Comparison of ENCODE assay signal across 1 cellular context in the genomic region with DNA sequence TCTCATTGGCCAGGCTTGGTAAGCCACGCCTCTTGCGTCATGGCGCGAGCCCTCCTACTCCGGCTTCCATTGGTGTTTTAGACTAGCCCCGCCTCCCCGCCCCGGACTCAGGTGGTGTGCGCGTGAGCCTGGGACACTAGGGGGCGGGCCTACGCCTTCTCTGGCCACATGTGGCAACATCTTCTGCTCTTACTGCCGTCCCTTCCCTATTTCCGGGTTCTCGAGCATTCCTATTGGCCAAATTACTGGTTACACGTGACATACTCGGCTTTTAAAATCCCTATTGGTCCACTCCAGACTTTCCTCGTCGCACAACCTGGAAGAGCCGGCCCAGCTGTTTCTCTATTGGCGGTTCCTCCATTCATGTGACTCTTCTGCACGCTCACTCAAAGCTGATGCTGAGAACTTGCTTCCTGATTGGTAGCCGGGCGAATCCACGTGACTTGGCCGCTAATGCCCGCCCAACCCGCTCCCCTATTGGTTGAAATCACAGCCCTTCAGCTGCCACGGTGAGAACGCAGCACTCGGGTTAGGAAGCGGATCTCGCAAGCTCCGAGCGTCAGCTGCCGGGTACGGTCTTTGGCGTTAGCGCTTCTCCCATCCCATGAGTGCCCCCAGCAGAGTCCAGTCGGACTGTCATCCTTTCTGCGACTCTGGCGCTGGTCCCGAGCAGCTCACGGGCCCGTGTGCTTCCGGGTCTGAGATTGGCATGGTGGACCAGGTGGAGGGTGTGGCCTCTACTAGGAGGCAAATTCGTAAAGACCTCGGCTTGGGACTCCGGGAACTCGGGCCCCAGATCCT.
A peak's percentile ranks its signal among the peaks of the same experiment; 100 is the strongest.
TF ChIP-seq lines count a peak whose summit lies in the region.

A gene with protein sequence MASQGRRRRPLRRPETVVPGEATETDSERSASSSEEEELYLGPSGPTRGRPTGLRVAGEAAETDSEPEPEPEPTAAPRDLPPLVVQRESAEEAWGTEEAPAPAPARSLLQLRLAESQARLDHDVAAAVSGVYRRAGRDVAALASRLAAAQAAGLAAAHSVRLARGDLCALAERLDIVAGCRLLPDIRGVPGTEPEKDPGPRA (plus strand): TSS at position 523 of the 801 bp plus-strand sequence. CDS start 513 bp downstream, outside the sequence.

TF ChIP-seq in K562, 482 proteins besides CTCF, POLR2A, EP300 and RAD21 (continued from another document and continues in another):
- TF ChIP-seq, protein P1, sequence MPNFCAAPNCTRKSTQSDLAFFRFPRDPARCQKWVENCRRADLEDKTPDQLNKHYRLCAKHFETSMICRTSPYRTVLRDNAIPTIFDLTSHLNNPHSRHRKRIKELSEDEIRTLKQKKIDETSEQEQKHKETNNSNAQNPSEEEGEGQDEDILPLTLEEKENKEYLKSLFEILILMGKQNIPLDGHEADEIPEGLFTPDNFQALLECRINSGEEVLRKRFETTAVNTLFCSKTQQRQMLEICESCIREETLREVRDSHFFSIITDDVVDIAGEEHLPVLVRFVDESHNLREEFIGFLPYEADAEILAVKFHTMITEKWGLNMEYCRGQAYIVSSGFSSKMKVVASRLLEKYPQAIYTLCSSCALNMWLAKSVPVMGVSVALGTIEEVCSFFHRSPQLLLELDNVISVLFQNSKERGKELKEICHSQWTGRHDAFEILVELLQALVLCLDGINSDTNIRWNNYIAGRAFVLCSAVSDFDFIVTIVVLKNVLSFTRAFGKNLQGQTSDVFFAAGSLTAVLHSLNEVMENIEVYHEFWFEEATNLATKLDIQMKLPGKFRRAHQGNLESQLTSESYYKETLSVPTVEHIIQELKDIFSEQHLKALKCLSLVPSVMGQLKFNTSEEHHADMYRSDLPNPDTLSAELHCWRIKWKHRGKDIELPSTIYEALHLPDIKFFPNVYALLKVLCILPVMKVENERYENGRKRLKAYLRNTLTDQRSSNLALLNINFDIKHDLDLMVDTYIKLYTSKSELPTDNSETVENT (CRISPR knock-in tag; IDR thresholded peaks at IDR 0.05): no peak
- TF ChIP-seq CBFA2T2 (conservative IDR thresholded peaks at IDR 0.05): peak; percentile 80
- no peak for TF ChIP-seq PHB2 (IDR thresholded peaks at IDR 0.05; ENCODE audit: low read depth)
- TF ChIP-seq, protein P2, sequence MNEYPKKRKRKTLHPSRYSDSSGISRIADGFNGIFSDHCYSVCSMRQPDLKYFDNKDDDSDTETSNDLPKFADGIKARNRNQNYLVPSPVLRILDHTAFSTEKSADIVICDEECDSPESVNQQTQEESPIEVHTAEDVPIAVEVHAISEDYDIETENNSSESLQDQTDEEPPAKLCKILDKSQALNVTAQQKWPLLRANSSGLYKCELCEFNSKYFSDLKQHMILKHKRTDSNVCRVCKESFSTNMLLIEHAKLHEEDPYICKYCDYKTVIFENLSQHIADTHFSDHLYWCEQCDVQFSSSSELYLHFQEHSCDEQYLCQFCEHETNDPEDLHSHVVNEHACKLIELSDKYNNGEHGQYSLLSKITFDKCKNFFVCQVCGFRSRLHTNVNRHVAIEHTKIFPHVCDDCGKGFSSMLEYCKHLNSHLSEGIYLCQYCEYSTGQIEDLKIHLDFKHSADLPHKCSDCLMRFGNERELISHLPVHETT (CRISPR knock-in tag; conservative IDR thresholded peaks at IDR 0.05 in 1 of 2, IDR thresholded peaks at IDR 0.05 in 1 of 2): peak in 1 of 2 experiments; percentile 40; a peak in 1 of 4 replicates
- peak; percentile 97 for TF ChIP-seq ELF2 (CRISPR knock-in tag; IDR thresholded peaks at IDR 0.05)
- no peak for TF ChIP-seq SLC30A9 (CRISPR knock-in tag; IDR thresholded peaks at IDR 0.05)
- peak; percentile 99 for TF ChIP-seq RFX5 (IDR thresholded peaks at IDR 0.05; ENCODE audit: low read depth, low read length)
- TF ChIP-seq JUND (IDR thresholded peaks at IDR 0.05; ENCODE audit: borderline replicate concordance, low read depth, low read length): no peak; the same call in 1 of the 2 replicates
- TF ChIP-seq JUND (tag; IDR thresholded peaks at IDR 0.05; ENCODE audit: borderline replicate concordance, low read depth, low read length): no peak
- no peak for TF ChIP-seq MTA1 (IDR thresholded peaks at IDR 0.05; ENCODE audit: borderline replicate concordance)
- TF ChIP-seq, protein P3, sequence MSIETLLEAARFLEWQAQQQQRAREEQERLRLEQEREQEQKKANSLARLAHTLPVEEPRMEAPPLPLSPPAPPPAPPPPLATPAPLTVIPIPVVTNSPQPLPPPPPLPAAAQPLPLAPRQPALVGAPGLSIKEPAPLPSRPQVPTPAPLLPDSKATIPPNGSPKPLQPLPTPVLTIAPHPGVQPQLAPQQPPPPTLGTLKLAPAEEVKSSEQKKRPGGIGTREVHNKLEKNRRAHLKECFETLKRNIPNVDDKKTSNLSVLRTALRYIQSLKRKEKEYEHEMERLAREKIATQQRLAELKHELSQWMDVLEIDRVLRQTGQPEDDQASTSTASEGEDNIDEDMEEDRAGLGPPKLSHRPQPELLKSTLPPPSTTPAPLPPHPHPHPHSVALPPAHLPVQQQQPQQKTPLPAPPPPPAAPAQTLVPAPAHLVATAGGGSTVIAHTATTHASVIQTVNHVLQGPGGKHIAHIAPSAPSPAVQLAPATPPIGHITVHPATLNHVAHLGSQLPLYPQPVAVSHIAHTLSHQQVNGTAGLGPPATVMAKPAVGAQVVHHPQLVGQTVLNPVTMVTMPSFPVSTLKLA (conservative IDR thresholded peaks at IDR 0.05): peak; percentile 100
- TF ChIP-seq SNRNP70 (optimal IDR thresholded peaks at IDR 0.05; ENCODE audit: low read depth, low read length): no peak
- TF ChIP-seq HSF4 (CRISPR knock-in tag; IDR thresholded peaks at IDR 0.05; ENCODE audit: borderline replicate concordance): no peak
- TF ChIP-seq DACH1 (IDR thresholded peaks at IDR 0.05; ENCODE audit: partially characterized antibody): peak; percentile 89
- no peak for TF ChIP-seq ZNF77 (CRISPR knock-in tag; IDR thresholded peaks at IDR 0.05)
- TF ChIP-seq WHSC1 (IDR thresholded peaks at IDR 0.05; ENCODE audit: low read length): no peak
- TF ChIP-seq, protein P4, sequence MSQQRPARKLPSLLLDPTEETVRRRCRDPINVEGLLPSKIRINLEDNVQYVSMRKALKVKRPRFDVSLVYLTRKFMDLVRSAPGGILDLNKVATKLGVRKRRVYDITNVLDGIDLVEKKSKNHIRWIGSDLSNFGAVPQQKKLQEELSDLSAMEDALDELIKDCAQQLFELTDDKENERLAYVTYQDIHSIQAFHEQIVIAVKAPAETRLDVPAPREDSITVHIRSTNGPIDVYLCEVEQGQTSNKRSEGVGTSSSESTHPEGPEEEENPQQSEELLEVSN (IDR thresholded peaks at IDR 0.05; ENCODE audit: borderline replicate concordance in 1 of 2, extremely low read depth in 1 of 2, insufficient read depth in 1 of 2, insufficient read length in 1 of 2, low read depth in 1 of 2, low read length in 1 of 2, poor library complexity in 1 of 2, severe bottlenecking in 1 of 2): peak; percentile 44 to 59
- no peak for TF ChIP-seq SRSF7 (optimal IDR thresholded peaks at IDR 0.05; ENCODE audit: low read depth, low read length)
- TF ChIP-seq TEAD1 (CRISPR knock-in tag; IDR thresholded peaks at IDR 0.05): peak in 1 of 2 experiments; percentile 84; a peak in 2 of 4 replicates
- TF ChIP-seq ZFP1 (CRISPR knock-in tag; IDR thresholded peaks at IDR 0.05): no peak
- peak; percentile 48; the same call in 1 of the 2 replicates for TF ChIP-seq SOX6 (IDR thresholded peaks at IDR 0.05)
- TF ChIP-seq, protein P5, sequence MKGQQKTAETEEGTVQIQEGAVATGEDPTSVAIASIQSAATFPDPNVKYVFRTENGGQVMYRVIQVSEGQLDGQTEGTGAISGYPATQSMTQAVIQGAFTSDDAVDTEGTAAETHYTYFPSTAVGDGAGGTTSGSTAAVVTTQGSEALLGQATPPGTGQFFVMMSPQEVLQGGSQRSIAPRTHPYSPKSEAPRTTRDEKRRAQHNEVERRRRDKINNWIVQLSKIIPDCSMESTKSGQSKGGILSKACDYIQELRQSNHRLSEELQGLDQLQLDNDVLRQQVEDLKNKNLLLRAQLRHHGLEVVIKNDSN (CRISPR knock-in tag; IDR thresholded peaks at IDR 0.05): peak; percentile 95
- TF ChIP-seq ZFP36 (IDR thresholded peaks at IDR 0.05; ENCODE audit: low read depth, low read length, partially characterized antibody): no peak
- TF ChIP-seq, protein P6, sequence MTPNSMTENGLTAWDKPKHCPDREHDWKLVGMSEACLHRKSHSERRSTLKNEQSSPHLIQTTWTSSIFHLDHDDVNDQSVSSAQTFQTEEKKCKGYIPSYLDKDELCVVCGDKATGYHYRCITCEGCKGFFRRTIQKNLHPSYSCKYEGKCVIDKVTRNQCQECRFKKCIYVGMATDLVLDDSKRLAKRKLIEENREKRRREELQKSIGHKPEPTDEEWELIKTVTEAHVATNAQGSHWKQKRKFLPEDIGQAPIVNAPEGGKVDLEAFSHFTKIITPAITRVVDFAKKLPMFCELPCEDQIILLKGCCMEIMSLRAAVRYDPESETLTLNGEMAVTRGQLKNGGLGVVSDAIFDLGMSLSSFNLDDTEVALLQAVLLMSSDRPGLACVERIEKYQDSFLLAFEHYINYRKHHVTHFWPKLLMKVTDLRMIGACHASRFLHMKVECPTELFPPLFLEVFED (CRISPR knock-in tag; conservative IDR thresholded peaks at IDR 0.05): no peak
- TF ChIP-seq COPS2 (conservative IDR thresholded peaks at IDR 0.05): no peak
- TF ChIP-seq, protein P7, sequence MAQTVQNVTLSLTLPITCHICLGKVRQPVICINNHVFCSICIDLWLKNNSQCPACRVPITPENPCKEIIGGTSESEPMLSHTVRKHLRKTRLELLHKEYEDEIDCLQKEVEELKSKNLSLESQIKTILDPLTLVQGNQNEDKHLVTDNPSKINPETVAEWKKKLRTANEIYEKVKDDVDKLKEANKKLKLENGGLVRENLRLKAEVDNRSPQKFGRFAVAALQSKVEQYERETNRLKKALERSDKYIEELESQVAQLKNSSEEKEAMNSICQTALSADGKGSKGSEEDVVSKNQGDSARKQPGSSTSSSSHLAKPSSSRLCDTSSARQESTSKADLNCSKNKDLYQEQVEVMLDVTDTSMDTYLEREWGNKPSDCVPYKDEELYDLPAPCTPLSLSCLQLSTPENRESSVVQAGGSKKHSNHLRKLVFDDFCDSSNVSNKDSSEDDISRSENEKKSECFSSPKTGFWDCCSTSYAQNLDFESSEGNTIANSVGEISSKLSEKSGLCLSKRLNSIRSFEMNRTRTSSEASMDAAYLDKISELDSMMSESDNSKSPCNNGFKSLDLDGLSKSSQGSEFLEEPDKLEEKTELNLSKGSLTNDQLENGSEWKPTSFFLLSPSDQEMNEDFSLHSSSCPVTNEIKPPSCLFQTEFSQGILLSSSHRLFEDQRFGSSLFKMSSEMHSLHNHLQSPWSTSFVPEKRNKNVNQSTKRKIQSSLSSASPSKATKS (CRISPR knock-in tag; IDR thresholded peaks at IDR 0.05): no peak
- peak; percentile 56 for TF ChIP-seq SP2 (IDR thresholded peaks at IDR 0.05; ENCODE audit: extremely low read depth, low read depth, low read length, poor library complexity, severe bottlenecking)
- TF ChIP-seq ETV5 (CRISPR knock-in tag; IDR thresholded peaks at IDR 0.05; ENCODE audit: low read depth): 0 out of 2 replicates have a peak, but pooled peaks have one; percentile 15
- peak; percentile 64; the same call in 1 of the 2 replicates for TF ChIP-seq KLF13 (tag; IDR thresholded peaks at IDR 0.05; ENCODE audit: borderline replicate concordance, low read depth)
- TF ChIP-seq ERF (CRISPR knock-in tag; IDR thresholded peaks at IDR 0.05): peak; percentile 80; the same call in 1 of the 2 replicates
- no peak for TF ChIP-seq ZNF584 (CRISPR knock-in tag; IDR thresholded peaks at IDR 0.05; ENCODE audit: low read depth)
- peak; percentile 66 for TF ChIP-seq RBFOX2 (IDR thresholded peaks at IDR 0.05; ENCODE audit: low read depth, low read length)
- peak; percentile 67 for TF ChIP-seq HNRNPLL (IDR thresholded peaks at IDR 0.05; ENCODE audit: low read depth, low read length, poor library complexity, severe bottlenecking)
- TF ChIP-seq U2AF1 (optimal IDR thresholded peaks at IDR 0.05; ENCODE audit: low read depth, low read length): no peak
- peak; percentile 98 for TF ChIP-seq SP1 (CRISPR knock-in tag; IDR thresholded peaks at IDR 0.05)
- TF ChIP-seq, protein P8, sequence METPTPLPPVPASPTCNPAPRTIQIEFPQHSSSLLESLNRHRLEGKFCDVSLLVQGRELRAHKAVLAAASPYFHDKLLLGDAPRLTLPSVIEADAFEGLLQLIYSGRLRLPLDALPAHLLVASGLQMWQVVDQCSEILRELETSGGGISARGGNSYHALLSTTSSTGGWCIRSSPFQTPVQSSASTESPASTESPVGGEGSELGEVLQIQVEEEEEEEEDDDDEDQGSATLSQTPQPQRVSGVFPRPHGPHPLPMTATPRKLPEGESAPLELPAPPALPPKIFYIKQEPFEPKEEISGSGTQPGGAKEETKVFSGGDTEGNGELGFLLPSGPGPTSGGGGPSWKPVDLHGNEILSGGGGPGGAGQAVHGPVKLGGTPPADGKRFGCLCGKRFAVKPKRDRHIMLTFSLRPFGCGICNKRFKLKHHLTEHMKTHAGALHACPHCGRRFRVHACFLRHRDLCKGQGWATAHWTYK (CRISPR knock-in tag; IDR thresholded peaks at IDR 0.05): peak; percentile 97
- 0 out of 2 replicates have a peak, but pooled peaks have one; percentile 41 for TF ChIP-seq ETV1 (tag; conservative IDR thresholded peaks at IDR 0.05; ENCODE audit: low read depth)
- TF ChIP-seq, protein P9, sequence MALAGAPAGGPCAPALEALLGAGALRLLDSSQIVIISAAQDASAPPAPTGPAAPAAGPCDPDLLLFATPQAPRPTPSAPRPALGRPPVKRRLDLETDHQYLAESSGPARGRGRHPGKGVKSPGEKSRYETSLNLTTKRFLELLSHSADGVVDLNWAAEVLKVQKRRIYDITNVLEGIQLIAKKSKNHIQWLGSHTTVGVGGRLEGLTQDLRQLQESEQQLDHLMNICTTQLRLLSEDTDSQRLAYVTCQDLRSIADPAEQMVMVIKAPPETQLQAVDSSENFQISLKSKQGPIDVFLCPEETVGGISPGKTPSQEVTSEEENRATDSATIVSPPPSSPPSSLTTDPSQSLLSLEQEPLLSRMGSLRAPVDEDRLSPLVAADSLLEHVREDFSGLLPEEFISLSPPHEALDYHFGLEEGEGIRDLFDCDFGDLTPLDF (CRISPR knock-in tag; IDR thresholded peaks at IDR 0.05): peak; percentile 57; the same call in 1 of the 2 replicates
- TF ChIP-seq OTX1 (CRISPR knock-in tag; IDR thresholded peaks at IDR 0.05): peak; percentile 61; the same call in 1 of the 2 replicates
- no peak for TF ChIP-seq NELFE (IDR thresholded peaks at IDR 0.05; ENCODE audit: insufficient read depth, insufficient read length)
- peak; percentile 91 for TF ChIP-seq CXXC5 (CRISPR knock-in tag; IDR thresholded peaks at IDR 0.05)
- peak; percentile 89 for TF ChIP-seq FOS (IDR thresholded peaks at IDR 0.05; ENCODE audit: extremely low read depth, insufficient read length)
- peak; percentile 35; the same call in 1 of the 2 replicates for TF ChIP-seq FOXP1 (CRISPR knock-in tag; IDR thresholded peaks at IDR 0.05)
- TF ChIP-seq, protein P10, sequence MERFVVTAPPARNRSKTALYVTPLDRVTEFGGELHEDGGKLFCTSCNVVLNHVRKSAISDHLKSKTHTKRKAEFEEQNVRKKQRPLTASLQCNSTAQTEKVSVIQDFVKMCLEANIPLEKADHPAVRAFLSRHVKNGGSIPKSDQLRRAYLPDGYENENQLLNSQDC (CRISPR knock-in tag; IDR thresholded peaks at IDR 0.05): no peak
- TF ChIP-seq, protein P11, sequence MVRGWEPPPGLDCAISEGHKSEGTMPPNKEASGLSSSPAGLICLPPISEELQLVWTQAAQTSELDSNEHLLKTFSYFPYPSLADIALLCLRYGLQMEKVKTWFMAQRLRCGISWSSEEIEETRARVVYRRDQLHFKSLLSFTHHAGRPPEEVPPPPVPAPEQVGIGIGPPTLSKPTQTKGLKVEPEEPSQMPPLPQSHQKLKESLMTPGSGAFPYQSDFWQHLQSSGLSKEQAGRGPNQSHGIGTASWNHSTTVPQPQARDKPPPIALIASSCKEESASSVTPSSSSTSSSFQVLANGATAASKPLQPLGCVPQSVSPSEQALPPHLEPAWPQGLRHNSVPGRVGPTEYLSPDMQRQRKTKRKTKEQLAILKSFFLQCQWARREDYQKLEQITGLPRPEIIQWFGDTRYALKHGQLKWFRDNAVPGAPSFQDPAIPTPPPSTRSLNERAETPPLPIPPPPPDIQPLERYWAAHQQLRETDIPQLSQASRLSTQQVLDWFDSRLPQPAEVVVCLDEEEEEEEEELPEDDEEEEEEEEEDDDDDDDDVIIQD (CRISPR knock-in tag; IDR thresholded peaks at IDR 0.05): no peak
